27 cellular contexts compared by ENCODE assay signal in genomic region chr7:58086461-58086860, GRCh38.
"Had no signal": no experiment of that assay in that cellular context is flagged by ENCODE, and none has a peak within 500 bp of the region (broad histone marks: within the 10 kb centered on the region; RNA-seq: fewer than 3 reads in every experiment).

No MANE protein-coding gene starts in this region.

- DNase-seq: activated CD4-positive, alpha-beta memory T cell treated with anti-CD3 and anti-CD28 coated beads, Interleukin-2, amount 10 ng/mL, durations not matched to agents 7 days and 5 days; activated CD4-positive, alpha-beta T cell treated with anti-CD3 and anti-CD28 coated beads for 1 hour; activated CD4-positive, CD25-positive, alpha-beta regulatory T cell; activated CD8-positive, alpha-beta memory T cell treated with anti-CD3 and anti-CD28 coated beads for 24 hours; activated CD8-positive, alpha-beta memory T cell treated with anti-CD3 and anti-CD28 coated beads, Interleukin-2, amount 10 ng/mL, durations not matched to agents 7 days and 5 days; activated CD8-positive, alpha-beta memory T cell treated with anti-CD3 and anti-CD28 coated beads, Interleukin-2, amount 50 U/mL, for 48 hours; activated effector memory CD4-positive, alpha-beta T cell treated with Interleukin-2 at 50 U/mL for 16 hours; activated naive CD4-positive, alpha-beta T cell treated with Interleukin-2 at 50 U/mL for 16 hours; activated naive CD8-positive, alpha-beta T cell treated with anti-CD3 and anti-CD28 coated beads, Interleukin-2, amount 10 ng/mL, durations not matched to agents 7 days and 5 days; activated T-cell treated with anti-CD3 and anti-CD28 coated beads, Interleukin-2, amount 50 U/mL, for 48 hours; amygdala; caudate nucleus; Karpas-422; KBM-7; NCI-H1105; NCI-H1417 treated with DMSO at 0.1 percent for 48 hours; NCI-H187 treated with DMSO at 0.1 percent for 48 hours; NCI-H2081; NCI-H226; NCI-H446 treated with DMSO at 0.1 percent for 48 hours; NCI-H524; SIG-M5; T1000; WERI-Rb-1 had no signal

- ATAC-seq: activated CD8-positive, alpha-beta memory T cell treated with anti-CD3 and anti-CD28 coated beads, Interleukin-2, amount 10 ng/mL, durations not matched to agents 7 days and 5 days; Panc1 had no signal

- H3K36me3 ChIP-seq: WERI-Rb-1 had no signal

- H3K27me3 Mint-ChIP-seq: activated CD4-positive, alpha-beta memory T cell treated with anti-CD3 and anti-CD28 coated beads, Interleukin-2, amount 10 ng/mL, durations not matched to agents 7 days and 5 days; activated CD8-positive, alpha-beta memory T cell treated with anti-CD3 and anti-CD28 coated beads, Interleukin-2, amount 10 ng/mL, durations not matched to agents 7 days and 5 days; activated naive CD4-positive, alpha-beta T cell treated with anti-CD3 and anti-CD28 coated beads, Interleukin-2, amount 50 U/mL, for 24 hours; activated naive CD8-positive, alpha-beta T cell treated with anti-CD3 and anti-CD28 coated beads, Interleukin-2, amount 10 ng/mL, durations not matched to agents 7 days and 5 days; brain had no signal

- H3K4me1 Mint-ChIP-seq: activated CD4-positive, alpha-beta memory T cell treated with anti-CD3 and anti-CD28 coated beads, Interleukin-2, amount 10 ng/mL, durations not matched to agents 7 days and 5 days; activated CD8-positive, alpha-beta memory T cell treated with anti-CD3 and anti-CD28 coated beads, Interleukin-2, amount 10 ng/mL, durations not matched to agents 7 days and 5 days; activated naive CD4-positive, alpha-beta T cell treated with anti-CD3 and anti-CD28 coated beads, Interleukin-2, amount 50 U/mL, for 24 hours; activated naive CD8-positive, alpha-beta T cell treated with anti-CD3 and anti-CD28 coated beads, Interleukin-2, amount 10 ng/mL, durations not matched to agents 7 days and 5 days; brain had no signal

- H3K27ac Mint-ChIP-seq: activated CD4-positive, alpha-beta memory T cell treated with anti-CD3 and anti-CD28 coated beads, Interleukin-2, amount 10 ng/mL, durations not matched to agents 7 days and 5 days; activated CD8-positive, alpha-beta memory T cell treated with anti-CD3 and anti-CD28 coated beads, Interleukin-2, amount 10 ng/mL, durations not matched to agents 7 days and 5 days; activated naive CD4-positive, alpha-beta T cell treated with anti-CD3 and anti-CD28 coated beads, Interleukin-2, amount 50 U/mL, for 24 hours; activated naive CD8-positive, alpha-beta T cell treated with anti-CD3 and anti-CD28 coated beads, Interleukin-2, amount 10 ng/mL, durations not matched to agents 7 days and 5 days; brain had no signal

- H3K4me3 Mint-ChIP-seq: activated CD4-positive, alpha-beta memory T cell treated with anti-CD3 and anti-CD28 coated beads, Interleukin-2, amount 10 ng/mL, durations not matched to agents 7 days and 5 days; activated CD8-positive, alpha-beta memory T cell treated with anti-CD3 and anti-CD28 coated beads, Interleukin-2, amount 10 ng/mL, durations not matched to agents 7 days and 5 days; activated naive CD4-positive, alpha-beta T cell treated with anti-CD3 and anti-CD28 coated beads, Interleukin-2, amount 50 U/mL, for 24 hours; activated naive CD8-positive, alpha-beta T cell treated with anti-CD3 and anti-CD28 coated beads, Interleukin-2, amount 10 ng/mL, durations not matched to agents 7 days and 5 days; brain had no signal

- H3K27ac ChIP-seq: WERI-Rb-1 had no signal
